Comparison of ENCODE assay signal across 21 cellular contexts in the genomic region with DNA sequence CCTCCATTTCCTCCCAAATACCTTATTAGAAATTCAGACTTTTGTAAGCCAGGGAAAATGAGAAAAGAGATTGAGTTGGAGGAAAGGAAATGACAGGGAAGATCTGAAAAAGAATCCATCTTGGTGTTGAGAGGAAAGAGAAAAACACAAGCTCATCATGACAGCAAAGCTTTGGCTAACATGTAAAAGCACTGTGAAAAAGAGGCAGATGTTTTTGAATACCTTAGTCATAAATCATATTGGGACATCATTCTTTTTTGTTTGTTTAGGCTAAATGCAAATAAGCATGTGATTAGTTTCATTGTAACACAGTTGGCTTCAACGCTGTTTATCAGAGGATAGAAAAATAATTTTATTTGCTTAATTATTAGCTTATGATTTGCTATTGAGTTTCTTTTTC.
DNase-seq lines count a peak whose midpoint lies in the region; ATAC-seq, FAIRE-seq and TF ChIP-seq lines count a peak whose summit lies in the region.
"Had no signal": no experiment of that assay in that cellular context is flagged by ENCODE, and none has a peak within 500 bp of the region (broad histone marks: within the 10 kb centered on the region; RNA-seq: fewer than 3 reads in every experiment).

No MANE protein-coding gene starts in this region.

- H3K36me3 ChIP-seq in bronchial epithelial cell (ENCODE audit: control insufficient read depth, insufficient read depth, low read length), result no peaks in the 10 kb centered on the region

- H3K27me3 ChIP-seq in bronchial epithelial cell (ENCODE audit: control insufficient read depth, insufficient read depth, low read length), result no peaks in the 10 kb centered on the region

- FAIRE-seq in D721Med (lab: Jason Lieb, UNC) (peak; percentile 29), bronchial epithelial cell (lab: Jason Lieb, UNC) (no peak)
- FAIRE-seq: GM19239 had no signal

- no peak for TF ChIP-seq CTCF in D721Med (IDR thresholded peaks at IDR 0.05; ENCODE audit: insufficient read depth, missing control alignments)
- no peak for TF ChIP-seq CTCF in bronchial epithelial cell (IDR thresholded peaks at IDR 0.05; ENCODE audit: insufficient read depth, low read length, severe bottlenecking)
- TF ChIP-seq CTCF in foreskin fibroblast (IDR thresholded peaks at IDR 0.05; ENCODE audit: low read depth, low read length), result no peak

- ATAC-seq in GM21515 (IDR thresholded peaks at IDR 0.05; ENCODE audit: unreplicated experiment) (no peak), GM21447 (IDR thresholded peaks at IDR 0.05; ENCODE audit: unreplicated experiment) (no peak)
- ATAC-seq: PC-3 had no signal

- peak; percentile 16 for DNase-seq in NCI-H1092 treated with DMSO at 0.1 percent for 48 hours (lab: John Stamatoyannopoulos, UW)
- DNase-seq in NCI-H1092 (lab: John Stamatoyannopoulos, UW), result no peak
- DNase-seq in D721Med (ENCODE audit: insufficient read length, low spot score), result no peak
- DNase-seq in NCI-H526 treated with DMSO at 0.1 percent for 48 hours (lab: John Stamatoyannopoulos, UW), result peak; percentile 16
- peak; percentile 7 for DNase-seq in bronchial epithelial cell (ENCODE audit: low read depth)
- DNase-seq in foreskin fibroblast, result no peak
- DNase-seq: 8988T; CD8-positive, alpha-beta memory T cell; DMS79; H9; HFFc6; KG1; NCI-H1436; NCI-H2107; PC-3; Right ventricle myocardium superior; SW 1271; T-helper 2 cell had no signal

- no peak overlapping the region for H3K4me3 ChIP-seq in bronchial epithelial cell (ENCODE audit: low read depth, low read length)
- no peak overlapping the region for H3K4me3 ChIP-seq in foreskin fibroblast (ENCODE audit: low read depth in 1 of 2, low read length in 2 of 2)

Comparison
In these comparisons a context has a peak if more than half of its experiments do, and no peak if none do; other contexts are left out.
1. DNase-seq: peak in NCI-H1092 treated with DMSO at 0.1 percent for 48 hours (single experiment), NCI-H526 treated with DMSO at 0.1 percent for 48 hours (single experiment) and bronchial epithelial cell (single experiment); none in NCI-H1092 (single experiment), D721Med (single experiment) and foreskin fibroblast (0 of 2).